Comparison of ENCODE assay signal across 7 cellular contexts in genomic region chr5:68730220-68731010, GRCh38.
A peak's percentile ranks its signal among the peaks of the same experiment; 100 is the strongest.
DNase-seq lines count a peak whose midpoint lies in the region; ATAC-seq, FAIRE-seq and TF ChIP-seq lines count a peak whose summit lies in the region.

No MANE protein-coding gene starts in this region.

- intact Hi-C loops in GM12878 (cut with micrococcal nuclease; ENCODE audit: unreplicated experiment) = no loop called here

- no peaks in the 10 kb centered on the region for H3K36me3 Mint-ChIP-seq in nephron progenitor cell (ENCODE audit: low read depth)

- no TSS peak for BruUV-seq in GM12878 (replicated peaks; lab: Mats Ljungman, UMichigan)

- SMC1A ChIA-PET in GM12878 (lab: Charles Lee; ENCODE audit: uncharacterized antibody, unreplicated experiment) = no interaction called here

- H3K36me3 ChIP-seq in MG63 (no peaks in the 10 kb centered on the region), GM12878 (ENCODE audit: control insufficient read depth in 2 of 2, insufficient read depth in 2 of 2, low read length in 1 of 2) (no peaks in the 10 kb centered on the region)

- H3K4me2 ChIP-seq in GM12878 (ENCODE audit: control insufficient read depth, insufficient read depth) = no peak overlapping the region

- H3K27ac ChIP-seq in GM12878 (ENCODE audit: control insufficient read depth, insufficient read depth) = no peak overlapping the region

- H3K9me3 Mint-ChIP-seq in nephron progenitor cell = no peaks in the 10 kb centered on the region

- TF ChIP-seq RAD21 in GM12878 (IDR thresholded peaks at IDR 0.05; ENCODE audit: insufficient read depth, low read depth, low read length) = peak; percentile 17; the same call in 1 of the 2 replicates

- peaks cover 6% of the 10 kb centered on the region for H3K4me1 Mint-ChIP-seq in nephron progenitor cell

- DNase-seq in MG63 (peak; percentile 55), GM12878 (ENCODE audit: low read depth, low spot score) (no peak), hypothalamus (lab: John Stamatoyannopoulos, UW) (peak in 33 of 51 donors; percentile 1 to 87 (median 47)), superior temporal gyrus (ENCODE audit: extremely low spot score) (peak; percentile 98), NCI-H510A treated with DMSO at 0.1 percent for 48 hours (lab: John Stamatoyannopoulos, UW) (no peak), nephron progenitor cell (no peak), SIG-M5 (lab: John Stamatoyannopoulos, UW) (no peak)

- peak; percentile 62 for ATAC-seq in GM12878

- no peak overlapping the region for H3K4me3 Mint-ChIP-seq in nephron progenitor cell

- no peak for FAIRE-seq in GM12878 (lab: Jason Lieb, UNC)

- RAD21 ChIA-PET in GM12878 (lab: Charles Lee; ENCODE audit: unreplicated experiment) = no interaction called here

- in situ Hi-C loops in GM12878 (cut with MboI) = no loop called here

- no peak for TF ChIP-seq EP300 in GM12878 (IDR thresholded peaks at IDR 0.05; ENCODE audit: borderline replicate concordance in 1 of 2, control insufficient read depth in 1 of 2, low read depth in 2 of 2, low read length in 2 of 2)

- 33% methylated on average over 7 of the region's 7 CpGs for WGBS in GM12878 (ENCODE audit: insufficient coverage, insufficient replicate concordance, low lambda C conversion rate, missing lambda C conversion rate)

- no peak for TF ChIP-seq CTCF in GM12878 (IDR thresholded peaks at IDR 0.05 in 2 of 3, conservative IDR thresholded peaks at IDR 0.05 in 1 of 3; ENCODE audit: control insufficient read depth in 2 of 3, extremely low read depth in 1 of 3, insufficient read depth in 1 of 3, low read depth in 3 of 3, low read length in 3 of 3)
- no peak for TF ChIP-seq CTCF in nephron progenitor cell (IDR thresholded peaks at IDR 0.05)

- POLR2A ChIA-PET in GM12878 (lab: Charles Lee) = no interaction called here

- no peaks in the 10 kb centered on the region for H4K20me1 ChIP-seq in GM12878 (ENCODE audit: control insufficient read depth, insufficient read depth)

- CTCF ChIA-PET in GM12878 (lab: Yijun Ruan, JAX) = no interaction called here

- TF ChIP-seq POLR2A in GM12878 (IDR thresholded peaks at IDR 0.05; ENCODE audit: low read depth, low read length) = no peak

- H3K27me3 ChIP-seq in MG63 (no peaks in the 10 kb centered on the region), GM12878 (replicated peaks in 1 of 2; ENCODE audit: control insufficient read depth in 2 of 2, insufficient read depth in 2 of 2, low read length in 1 of 2) (no peaks in the 10 kb centered on the region)

- no peaks in the 10 kb centered on the region for H3K79me2 ChIP-seq in GM12878 (ENCODE audit: control insufficient read depth, insufficient read depth, low read length)

- no peak overlapping the region for H3K9ac ChIP-seq in GM12878 (ENCODE audit: control insufficient read depth, insufficient read depth, low read length)

- H3K4me3 ChIP-seq in MG63 (no peak overlapping the region), GM12878 (no peak overlapping the region)

- no peak overlapping the region for H2AFZ ChIP-seq in GM12878 (ENCODE audit: control insufficient read depth, low read depth, low read length)

- peaks cover 10% of the 10 kb centered on the region for H3K27me3 Mint-ChIP-seq in nephron progenitor cell (ENCODE audit: low read depth, poor library complexity)

- H3K9me3 ChIP-seq in MG63 (no peaks in the 10 kb centered on the region), GM12878 (replicated peaks; ENCODE audit: control insufficient read depth, insufficient read depth, low read length) (no peaks in the 10 kb centered on the region)

- H3K4me1 ChIP-seq in GM12878 (ENCODE audit: control insufficient read depth, insufficient read depth, low read length) = no peaks in the 10 kb centered on the region

- H3K27ac Mint-ChIP-seq in nephron progenitor cell = no peak overlapping the region

TF ChIP-seq in GM12878, 131 proteins besides CTCF, POLR2A, EP300 and RAD21:
- TF ChIP-seq JUNB (IDR thresholded peaks at IDR 0.05) (peak; percentile 67), MEF2A (IDR thresholded peaks at IDR 0.05; ENCODE audit: insufficient read depth, low read depth, low read length) (peak; percentile 70; the same call in 1 of the 2 replicates), TARDBP (IDR thresholded peaks at IDR 0.05; ENCODE audit: borderline replicate concordance) (no peak), ATF7 (IDR thresholded peaks at IDR 0.05; ENCODE audit: low read depth) (peak; percentile 67), ATF2 (IDR thresholded peaks at IDR 0.05; ENCODE audit: low read length) (peak; percentile 81)

Comparison
In these comparisons a context has a peak if more than half of its experiments do, and no peak if none do; other contexts are left out.
1. DNase-seq: peak in MG63 (single experiment), hypothalamus (33 of 51) and superior temporal gyrus (single experiment); none in GM12878 (single experiment), NCI-H510A treated with DMSO at 0.1 percent for 48 hours (single experiment), nephron progenitor cell (single experiment) and SIG-M5 (single experiment).